ENCODE assay signal across 22 cellular contexts in the genomic region with DNA sequence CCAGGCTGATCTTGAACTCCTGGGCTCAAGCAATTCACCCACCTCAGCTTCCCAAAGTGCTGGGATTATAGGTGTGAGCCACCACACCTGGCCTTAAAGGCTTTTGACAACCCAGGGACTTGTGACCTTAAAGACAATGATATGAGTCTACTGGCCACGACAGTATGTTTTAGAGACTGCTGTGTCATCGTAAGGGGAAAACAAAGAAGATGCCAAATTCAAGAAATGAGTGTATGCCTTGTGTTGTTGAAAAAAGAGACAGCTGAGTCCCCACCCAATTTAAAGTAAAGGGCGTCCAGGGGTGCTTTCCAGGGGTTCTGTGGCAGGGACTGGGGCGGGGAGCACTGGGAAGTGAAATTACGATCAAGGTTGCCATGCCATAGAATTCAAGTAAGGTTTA. TPM values are rescaled to one million over a fixed set of nuclear protein-coding genes. Genes with fewer than 3 reads are reported as not detected.
DNase-seq lines count a peak whose midpoint lies in the region; ATAC-seq, FAIRE-seq and TF ChIP-seq lines count a peak whose summit lies in the region.
"Had no signal": no experiment of that assay in that cellular context is flagged by ENCODE, and none has a peak within 500 bp of the region (broad histone marks: within the 10 kb centered on the region; RNA-seq: fewer than 3 reads in every experiment).

No MANE protein-coding gene starts in this region.

- no peak for TF ChIP-seq EP300 in GM12878 (IDR thresholded peaks at IDR 0.05; ENCODE audit: borderline replicate concordance in 1 of 2, control insufficient read depth in 1 of 2, low read depth in 2 of 2, low read length in 2 of 2)

- TF ChIP-seq CTCF in GM12878 (IDR thresholded peaks at IDR 0.05 in 2 of 3, conservative IDR thresholded peaks at IDR 0.05 in 1 of 3; ENCODE audit: control insufficient read depth in 2 of 3, extremely low read depth in 1 of 3, insufficient read depth in 1 of 3, low read depth in 3 of 3, low read length in 3 of 3): no peak

- peak; percentile 51 for ATAC-seq in GM18868 (IDR thresholded peaks at IDR 0.05; ENCODE audit: unreplicated experiment)
- ATAC-seq in GM12878: peak; percentile 55
- no peak for ATAC-seq in HG03108 (IDR thresholded peaks at IDR 0.05; ENCODE audit: unreplicated experiment)

- peaks cover 0 to 2% of the 10 kb centered on the region in 2 experiments; a peak in 1 of 4 replicates for H3K27me3 ChIP-seq in GM12878 (replicated peaks in 1 of 2; ENCODE audit: control insufficient read depth in 2 of 2, insufficient read depth in 2 of 2, low read length in 1 of 2)
- H3K27me3 ChIP-seq: BLaER1 had no signal

- no peaks in the 10 kb centered on the region for H3K9me3 ChIP-seq in GM12878 (replicated peaks; ENCODE audit: control insufficient read depth, insufficient read depth, low read length)
- H3K9me3 ChIP-seq: BE2C, BLaER1 had no signal

- CTCF ChIA-PET in GM12878 (lab: Yijun Ruan, JAX): no interaction called here

- POLR2A ChIA-PET in GM12878 (lab: Charles Lee): interaction anchor here (0.6 kb wide), 1 partner anchor 621 kb away, joined by 3 read pairs; no protein-coding TSS in a partner anchor

- intact Hi-C loops in GM12878 (cut with micrococcal nuclease; ENCODE audit: unreplicated experiment): loop anchor here (10.0 kb wide), 1 partner anchor 148 kb away; the partner anchor contains the start of gene NOS1

- no TSS peak for BruUV-seq in GM12878 (replicated peaks; lab: Mats Ljungman, UMichigan)

- RAD21 ChIA-PET in GM12878 (lab: Charles Lee; ENCODE audit: unreplicated experiment): no interaction called here

- no peak for FAIRE-seq in GM12878 (lab: Jason Lieb, UNC)
- no peak for FAIRE-seq in GM12891 (lab: Jason Lieb, UNC)
- FAIRE-seq: A204.1 had no signal

- no peak overlapping the region for H3K9ac ChIP-seq in GM12878 (ENCODE audit: control insufficient read depth, insufficient read depth, low read length)
- H3K9ac ChIP-seq: BLaER1 had no signal

- 22% methylated on average over 5 of the region's 5 CpGs for WGBS in GM12878 (ENCODE audit: insufficient coverage, insufficient replicate concordance, low lambda C conversion rate, missing lambda C conversion rate)

- no peak for TF ChIP-seq RAD21 in GM12878 (IDR thresholded peaks at IDR 0.05; ENCODE audit: insufficient read depth, low read depth, low read length)

- H3K4me1 ChIP-seq in GM12878 (ENCODE audit: control insufficient read depth, insufficient read depth, low read length): no peaks in the 10 kb centered on the region; the same call in 1 of the 2 replicates
- H3K4me1 ChIP-seq: BE2C, BLaER1 had no signal

- no peak overlapping the region for H3K27ac ChIP-seq in GM12878 (ENCODE audit: control insufficient read depth, insufficient read depth)
- H3K27ac ChIP-seq: BLaER1 had no signal

- no peaks in the 10 kb centered on the region for H3K79me2 ChIP-seq in GM12878 (ENCODE audit: control insufficient read depth, insufficient read depth, low read length)

- H3K36me3 ChIP-seq in GM12878 (ENCODE audit: control insufficient read depth in 2 of 2, insufficient read depth in 2 of 2, low read length in 1 of 2): no peaks in the 10 kb centered on the region
- H3K36me3 ChIP-seq: BE2C, BLaER1 had no signal

- TF ChIP-seq POLR2A in GM12878 (IDR thresholded peaks at IDR 0.05; ENCODE audit: low read depth, low read length) (no peak), GM12891 (IDR thresholded peaks at IDR 0.05; ENCODE audit: low read depth, low read length) (no peak)

- H4K20me1 ChIP-seq in GM12878 (ENCODE audit: control insufficient read depth, insufficient read depth): no peaks in the 10 kb centered on the region
- H4K20me1 ChIP-seq: BLaER1 had no signal

- H2AFZ ChIP-seq in GM12878 (ENCODE audit: control insufficient read depth, low read depth, low read length): no peak overlapping the region

- DNase-seq in GM12878 (ENCODE audit: low read depth, low spot score) (no peak), GM12891 (ENCODE audit: insufficient read length, low spot score) (no peak), dermis blood vessel endothelial cell (no peak)
- DNase-seq: 8988T; ACHN; BE2C; C1 segment of cervical spinal cord; CD4-positive, alpha-beta memory T cell; CD4-positive, CD25-positive, alpha-beta regulatory T cell; CD8-positive, alpha-beta memory T cell; COR-L47; DMS 273 treated with DMSO at 0.1 percent for 48 hours; DMS153; DMS53; DMS79; DND-41; EL; GDM1 had no signal

- SMC1A ChIA-PET in GM12878 (lab: Charles Lee; ENCODE audit: uncharacterized antibody, unreplicated experiment): no interaction called here

- H3K4me3 ChIP-seq in GM12878: no peak overlapping the region
- H3K4me3 ChIP-seq: BLaER1 had no signal

- no peak overlapping the region for H3K4me2 ChIP-seq in GM12878 (ENCODE audit: control insufficient read depth, insufficient read depth)
- H3K4me2 ChIP-seq: BLaER1 had no signal

- in situ Hi-C loops in GM12878 (cut with MboI): no loop called here

TF ChIP-seq in GM12878, 131 proteins besides CTCF, POLR2A, EP300 and RAD21 (continues in another document):
- TF ChIP-seq TCF3 (IDR thresholded peaks at IDR 0.05; ENCODE audit: borderline replicate concordance, insufficient read depth, low read depth, low read length) (no peak), EZH2 (IDR thresholded peaks at IDR 0.05; ENCODE audit: borderline replicate concordance, control insufficient read depth, low read depth, low read length) (no peak), NR2F1 (conservative IDR thresholded peaks at IDR 0.05) (0 out of 2 replicates have a peak, but pooled peaks have one; percentile 21), JUNB (IDR thresholded peaks at IDR 0.05) (peak; percentile 18; the same call in 1 of the 2 replicates), HDGF (IDR thresholded peaks at IDR 0.05) (no peak), IKZF2 (IDR thresholded peaks at IDR 0.05) (peak in 1 of 2 experiments; percentile 12; a peak in 1 of 4 replicates), CREB1 (IDR thresholded peaks at IDR 0.05; ENCODE audit: low read depth) (no peak), FOS (IDR thresholded peaks at IDR 0.05; ENCODE audit: borderline replicate concordance, extremely low read depth, insufficient read length) (no peak), RUNX3 (IDR thresholded peaks at IDR 0.05; ENCODE audit: low read length) (peak; percentile 6; the same call in 1 of the 2 replicates)

TF ChIP-seq in GM12891, 5 proteins besides CTCF, POLR2A, EP300 and RAD21:
- no peak for TF ChIP-seq POU2F2 (IDR thresholded peaks at IDR 0.05; ENCODE audit: low read depth, low read length)
- no peak for TF ChIP-seq POLR2AphosphoS5 (IDR thresholded peaks at IDR 0.05; ENCODE audit: low read depth, low read length)
- TF ChIP-seq SPI1 (IDR thresholded peaks at IDR 0.05; ENCODE audit: low read depth, low read length): no peak
- no peak for TF ChIP-seq TAF1 (IDR thresholded peaks at IDR 0.05; ENCODE audit: low read depth, low read length)
- TF ChIP-seq PAX5 (IDR thresholded peaks at IDR 0.05; ENCODE audit: insufficient read depth, low read length, severe bottlenecking): no peak

RNA-seq across cellular contexts. Expression of gene FBXO21, which starts 26.4 kb away (rescaled TPM):
- total RNA-seq in GM12878 (2013; cell fraction: nucleolus; rRNA removed): 52.2 and 59.4 TPM in 2 replicates
- total RNA-seq in GM12878 (2014; rRNA removed) (20.1 and 32.6 TPM in 2 replicates), GM12878 (2014; rRNA removed; fragmentation: Illumina TruSeq; extraction: Trizol) (11.9 and 12.7 TPM in 2 replicates), GM12878 (2021) (21.8 and 25.1 TPM in 2 replicates), dermis blood vessel endothelial cell (140 and 166 TPM in 2 replicates)
- 6.0 TPM for polyA plus RNA-seq in GM12878 (2011; ENCODE audit: low read depth)
- polyA plus RNA-seq in GM12878 (2011; rRNA removed) (15.7 and 16.0 TPM in 2 replicates), GM12878 (2014; fragmentation: Illumina TruSeq; extraction: Trizol) (11.5 and 15.4 TPM in 2 replicates), GM12878 (2014; fragmentation: Nextera tagmentation; extraction: Ambion mirVana) (1 to 10 TPM; 5.5 to 9.4 TPM), GM12878 (2014; rRNA removed) (26.4 TPM in 2 replicates), GM12878 (2016; fragmentation: Nextera tagmentation; extraction: Ambion mirVana) (10 to 100 TPM; 24.0 to 25.6 TPM)
- polyA plus RNA-seq in GM12878 (2011; cell fraction: cytosol; rRNA removed): 42.9 and 46.3 TPM in 2 replicates
- polyA plus RNA-seq in GM12878 (2011; cell fraction: nucleus; rRNA removed): 26.8 and 45.0 TPM in 2 replicates
- polyA plus RNA-seq in GM12878 (2012): 10.2 and 11.6 TPM in 2 replicates
- polyA minus RNA-seq in GM12878 (2011; rRNA and poly(A)+ RNA removed): 23.8 and 30.2 TPM in 2 replicates
- polyA minus RNA-seq in GM12878 (2011; cell fraction: cytosol; rRNA and poly(A)+ RNA removed): 15.1 and 17.0 TPM in 2 replicates
- polyA minus RNA-seq in GM12878 (2011; cell fraction: nucleus; rRNA and poly(A)+ RNA removed): 14.1 and 27.7 TPM in 2 replicates
- 7.1 TPM for polyA plus RNA-seq in GM12891 (2012; ENCODE audit: low read depth, missing spikeins)
